Comparison of ENCODE assay signal across 17 cellular contexts in the genomic region with DNA sequence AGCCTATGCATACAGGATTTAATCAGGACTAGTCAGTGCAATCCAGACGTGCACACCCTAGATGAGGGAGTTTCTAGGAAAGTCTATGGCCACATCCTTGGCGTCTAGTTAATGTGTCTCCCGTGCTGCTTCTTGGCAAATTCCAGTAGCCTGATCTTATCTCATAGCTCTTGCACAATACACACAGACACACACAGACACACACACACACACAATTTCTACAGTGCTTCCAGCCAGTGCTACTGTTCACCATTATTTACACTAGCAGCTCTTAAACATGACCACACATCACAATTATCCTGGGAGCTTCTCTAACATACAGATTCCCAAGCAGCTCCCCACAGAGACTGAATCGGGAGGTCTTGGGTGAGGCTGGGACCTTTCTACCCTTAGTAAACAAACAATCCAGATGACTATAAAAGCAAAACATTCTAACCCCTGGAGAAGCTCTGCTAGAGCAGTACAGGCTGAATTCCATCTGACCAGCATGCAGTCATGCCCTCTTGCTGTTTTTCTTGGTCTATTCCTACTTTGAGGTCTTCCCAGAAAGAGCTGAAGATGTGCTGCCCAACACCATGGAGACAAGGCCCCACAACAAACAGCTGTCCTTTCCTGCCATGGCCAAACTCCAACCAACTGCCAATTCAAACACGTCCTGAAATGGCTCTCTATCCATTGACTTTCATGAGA.
DNase-seq lines count a peak whose midpoint lies in the region; ATAC-seq and TF ChIP-seq lines count a peak whose summit lies in the region.
"Had no signal": no experiment of that assay in that cellular context is flagged by ENCODE, and none has a peak within 500 bp of the region (broad histone marks: within the 10 kb centered on the region; RNA-seq: fewer than 3 reads in every experiment).

No MANE protein-coding gene starts in this region.

- no peak for ATAC-seq in GM18870 (IDR thresholded peaks at IDR 0.05; ENCODE audit: unreplicated experiment)
- ATAC-seq: T-cell had no signal

- H3K27ac ChIP-seq in fibroblast of lung (ENCODE audit: insufficient read depth, low read length), result no peak overlapping the region
- H3K27ac ChIP-seq in prostate gland, result no peak overlapping the region
- H3K27ac ChIP-seq: esophagus muscularis mucosa, GM23248, parathyroid adenoma had no signal

- H3K36me3 ChIP-seq in fibroblast of lung (ENCODE audit: control insufficient read depth, insufficient read depth, low read length), result no peaks in the 10 kb centered on the region
- H3K36me3 ChIP-seq in prostate gland, result no peaks in the 10 kb centered on the region
- H3K36me3 ChIP-seq: esophagus muscularis mucosa had no signal

- H3K27me3 ChIP-seq in fibroblast of lung (ENCODE audit: control insufficient read depth, insufficient read depth, low read length), result no peaks in the 10 kb centered on the region
- no peaks in the 10 kb centered on the region for H3K27me3 ChIP-seq in prostate gland (replicated peaks; ENCODE audit: insufficient read depth)
- H3K27me3 ChIP-seq: esophagus muscularis mucosa had no signal

- TF ChIP-seq CTCF in fibroblast of lung (conservative IDR thresholded peaks at IDR 0.05 in 1 of 2, IDR thresholded peaks at IDR 0.05 in 1 of 2; ENCODE audit: low read depth in 1 of 2, low read length in 2 of 2) (no peak), prostate gland (IDR thresholded peaks at IDR 0.05) (no peak)

- H3K4me3 ChIP-seq in fibroblast of lung (replicated peaks in 1 of 4; ENCODE audit: control extremely low read depth in 1 of 4, insufficient read depth in 1 of 4, low read depth in 3 of 4, low read length in 4 of 4), result no peak overlapping the region
- H3K4me3 ChIP-seq in prostate gland, result no peak overlapping the region
- H3K4me3 ChIP-seq: esophagus muscularis mucosa, GM23248 had no signal

- H4K20me1 ChIP-seq in fibroblast of lung (ENCODE audit: control insufficient read depth, extremely low read depth, insufficient read depth, low read length), result no peaks in the 10 kb centered on the region

- H3K4me2 ChIP-seq in fibroblast of lung (ENCODE audit: extremely low read depth, insufficient read depth, low read length), result no peak overlapping the region

- no peak for TF ChIP-seq POLR2A in prostate gland (IDR thresholded peaks at IDR 0.05)

- WGBS in prostate gland, result 37% methylated on average over 5 of the region's 5 CpGs

- intact Hi-C loops in prostate gland (cut with DNase I), result no loop called here

- H3K79me2 ChIP-seq in fibroblast of lung (ENCODE audit: control insufficient read depth, insufficient read depth, low read length), result no peaks in the 10 kb centered on the region
- H3K79me2 ChIP-seq: parathyroid adenoma had no signal

- H3K4me1 ChIP-seq in fibroblast of lung (ENCODE audit: control insufficient read depth, extremely low read depth, insufficient read depth, low read length) (no peaks in the 10 kb centered on the region), prostate gland (replicated peaks) (no peaks in the 10 kb centered on the region)
- H3K4me1 ChIP-seq: parathyroid adenoma had no signal

- no peak overlapping the region for H3K9ac ChIP-seq in fibroblast of lung (ENCODE audit: insufficient read depth, low read length)
- H3K9ac ChIP-seq: GM23248, parathyroid adenoma had no signal

- peak; percentile 21 for DNase-seq in EL
- DNase-seq in OCI-M1 (lab: John Stamatoyannopoulos, UW), result peak; percentile 26
- peak; percentile 8 to 63 for DNase-seq in fibroblast of lung (ENCODE audit: low read depth in 2 of 2)
- peak; percentile 25 for DNase-seq in prostate gland (ENCODE audit: low spot score)
- no peak for DNase-seq in activated CD4-positive, CD25-positive, alpha-beta regulatory T cell (lab: John Stamatoyannopoulos, UW)
- no peak for DNase-seq in NCI-H146 (lab: John Stamatoyannopoulos, UW)
- DNase-seq: activated CD4-positive, CD25-positive, alpha-beta regulatory T cell treated with anti-CD3 and anti-CD28 coated beads, Interleukin-2, amount 50 U/mL, for 72 hours; activated gamma-delta T cell treated with Interleukin-2 at 50 U/mL for 16 hours; DMS79; GM23248; NCI-H1092 treated with DMSO at 0.1 percent for 48 hours; NCI-H2171 treated with DMSO at 0.1 percent for 48 hours; RPMI8226; T-cell had no signal

- no peak overlapping the region for H2AFZ ChIP-seq in fibroblast of lung (ENCODE audit: low read length)
- H2AFZ ChIP-seq: GM23248, parathyroid adenoma had no signal

- no peaks in the 10 kb centered on the region for H3K9me3 ChIP-seq in fibroblast of lung (ENCODE audit: control insufficient read depth, insufficient read depth, low read depth, low read length)
- no peaks in the 10 kb centered on the region for H3K9me3 ChIP-seq in prostate gland
- H3K9me3 ChIP-seq: esophagus muscularis mucosa had no signal

Comparison
In these comparisons a context has a peak if more than half of its experiments do, and no peak if none do; other contexts are left out.
1. DNase-seq: peak in EL (single experiment), OCI-M1 (single experiment), fibroblast of lung (2 of 2) and prostate gland (single experiment); none in activated CD4-positive, CD25-positive, alpha-beta regulatory T cell (0 of 4) and NCI-H146 (single experiment).